Comparison of ENCODE assay signal across 27 cellular contexts in genomic region chr12:65811968-65812700, GRCh38. TPM values are rescaled to one million over a fixed set of nuclear protein-coding genes. Genes with fewer than 3 reads are reported as not detected.
A peak's percentile ranks its signal among the peaks of the same experiment; 100 is the strongest.
DNase-seq lines count a peak whose midpoint lies in the region; FAIRE-seq and TF ChIP-seq lines count a peak whose summit lies in the region.
"Had no signal": no experiment of that assay in that cellular context is flagged by ENCODE, and none has a peak within 500 bp of the region (broad histone marks: within the 10 kb centered on the region; RNA-seq: fewer than 3 reads in every experiment).

No MANE protein-coding gene starts in this region.

- H3K27ac ChIP-seq in endothelial cell of umbilical vein (ENCODE audit: insufficient read depth, low read depth, low read length) (no peak overlapping the region), caudate nucleus (ENCODE audit: low read depth, low read length) (no peak overlapping the region)
- H3K27ac ChIP-seq: body of pancreas, esophagus muscularis mucosa, parathyroid adenoma, thoracic aorta, vagina had no signal

- TF ChIP-seq POLR2A in H54 (IDR thresholded peaks at IDR 0.05; ENCODE audit: low read depth, low read length): no peak
- TF ChIP-seq POLR2A in endothelial cell of umbilical vein (IDR thresholded peaks at IDR 0.05; ENCODE audit: low read depth, low read length): no peak

- peak overlapping the region; percentile 67 for H3K27ac Mint-ChIP-seq in osteocyte (ENCODE audit: unreplicated experiment)
- H3K27ac Mint-ChIP-seq: activated CD4-positive, alpha-beta memory T cell treated with anti-CD3 and anti-CD28 coated beads, Interleukin-2, amount 10 ng/mL, durations not matched to agents 7 days and 5 days; activated naive CD8-positive, alpha-beta T cell treated with anti-CD3 and anti-CD28 coated beads, Interleukin-2, amount 10 ng/mL, durations not matched to agents 7 days and 5 days; CD4-positive, alpha-beta T cell; natural killer cell had no signal

- no peak overlapping the region for H3K9ac ChIP-seq in endothelial cell of umbilical vein (replicated peaks; ENCODE audit: extremely low read depth, insufficient read depth, low read length)
- H3K9ac ChIP-seq: parathyroid adenoma had no signal

- no TSS peak for BruUV-seq in endothelial cell of umbilical vein (replicated peaks; lab: Mats Ljungman, UMichigan)

- no peaks in the 10 kb centered on the region for H3K9me3 ChIP-seq in endothelial cell of umbilical vein (replicated peaks; ENCODE audit: control insufficient read depth, insufficient read depth, low read length)
- H3K9me3 ChIP-seq in BE2C: no peaks in the 10 kb centered on the region
- H3K9me3 ChIP-seq: body of pancreas, thoracic aorta, vagina had no signal

- no peaks in the 10 kb centered on the region for H3K9me1 ChIP-seq in endothelial cell of umbilical vein (replicated peaks; ENCODE audit: control insufficient read depth, extremely low read depth, insufficient read depth, low read length)

- H3K27me3 ChIP-seq in endothelial cell of umbilical vein (ENCODE audit: control insufficient read depth in 2 of 2, insufficient read depth in 2 of 2, low read length in 2 of 2) (no peaks in the 10 kb centered on the region), BE2C (no peaks in the 10 kb centered on the region)
- H3K27me3 ChIP-seq: body of pancreas, vagina had no signal

- dilution Hi-C loops in endothelial cell of umbilical vein (cut with MboI; ENCODE audit: extremely low pct_ligation_motif_present, low sequenced_read_pairs): no loop called here

- peaks cover 16% of the 10 kb centered on the region for H3K79me2 ChIP-seq in endothelial cell of umbilical vein (ENCODE audit: control insufficient read depth, insufficient read depth, low read length)
- H3K79me2 ChIP-seq: parathyroid adenoma had no signal

- H3K4me2 ChIP-seq in endothelial cell of umbilical vein (ENCODE audit: insufficient read depth, low read length): peak overlapping the region; percentile 4

- H3K9me3 Mint-ChIP-seq in osteocyte (ENCODE audit: unreplicated experiment): peaks cover 7% of the 10 kb centered on the region
- H3K9me3 Mint-ChIP-seq: activated CD4-positive, alpha-beta memory T cell treated with anti-CD3 and anti-CD28 coated beads, Interleukin-2, amount 10 ng/mL, durations not matched to agents 7 days and 5 days; activated naive CD8-positive, alpha-beta T cell treated with anti-CD3 and anti-CD28 coated beads, Interleukin-2, amount 10 ng/mL, durations not matched to agents 7 days and 5 days; CD4-positive, alpha-beta T cell; natural killer cell had no signal

- H3K27me3 Mint-ChIP-seq in osteocyte (ENCODE audit: unreplicated experiment): no peaks in the 10 kb centered on the region
- H3K27me3 Mint-ChIP-seq: activated CD4-positive, alpha-beta memory T cell treated with anti-CD3 and anti-CD28 coated beads, Interleukin-2, amount 10 ng/mL, durations not matched to agents 7 days and 5 days had no signal

- no peaks in the 10 kb centered on the region for H4K20me1 ChIP-seq in endothelial cell of umbilical vein (replicated peaks; ENCODE audit: control insufficient read depth, extremely low read depth, insufficient read depth, low read length)

- H3K4me3 Mint-ChIP-seq in osteocyte (ENCODE audit: unreplicated experiment): peak overlapping the region; percentile 2
- H3K4me3 Mint-ChIP-seq: activated CD4-positive, alpha-beta memory T cell treated with anti-CD3 and anti-CD28 coated beads, Interleukin-2, amount 10 ng/mL, durations not matched to agents 7 days and 5 days; activated naive CD8-positive, alpha-beta T cell treated with anti-CD3 and anti-CD28 coated beads, Interleukin-2, amount 10 ng/mL, durations not matched to agents 7 days and 5 days; CD4-positive, alpha-beta T cell; natural killer cell had no signal

- no peaks in the 10 kb centered on the region for H3K36me3 Mint-ChIP-seq in osteocyte (ENCODE audit: unreplicated experiment)
- H3K36me3 Mint-ChIP-seq: activated naive CD8-positive, alpha-beta T cell treated with anti-CD3 and anti-CD28 coated beads, Interleukin-2, amount 10 ng/mL, durations not matched to agents 7 days and 5 days; natural killer cell had no signal

- H3K36me3 ChIP-seq in endothelial cell of umbilical vein (ENCODE audit: control insufficient read depth in 2 of 2, extremely low read depth in 1 of 2, insufficient read depth in 2 of 2, low read length in 2 of 2) (no peaks in the 10 kb centered on the region), BE2C (no peaks in the 10 kb centered on the region)
- H3K36me3 ChIP-seq: esophagus muscularis mucosa, thoracic aorta, vagina had no signal

- CTCF ChIA-PET in endothelial cell of umbilical vein (lab: Charles Lee): interaction anchor here (0.7 to 1.2 kb wide), 3 partner anchors 11 to 209 kb away, joined by 3 to 4 read pairs (median 3); no protein-coding TSS in a partner anchor

- POLR2A ChIA-PET in endothelial cell of umbilical vein (lab: Charles Lee): interaction anchor here (0.9 kb wide), 1 partner anchor 12 kb away, joined by 3 read pairs; no protein-coding TSS in a partner anchor

- intact Hi-C loops in endothelial cell of umbilical vein (cut with micrococcal nuclease): no loop called here

- H2AFZ ChIP-seq in endothelial cell of umbilical vein (ENCODE audit: low read depth, low read length): no peak overlapping the region
- H2AFZ ChIP-seq: parathyroid adenoma had no signal

- no peak for DNase-seq in H54 (ENCODE audit: insufficient read length, low spot score)
- no peak for DNase-seq in RCC 7860 (ENCODE audit: low spot score)
- peak; percentile 26 for DNase-seq in endothelial cell of umbilical vein (ENCODE audit: low read depth, low spot score)
- DNase-seq in osteocyte (ENCODE audit: extremely low spot score, unreplicated experiment): no peak
- DNase-seq in activated CD4-positive, alpha-beta T cell treated with anti-CD3 and anti-CD28 coated beads for 48 hours: no peak
- no peak for DNase-seq in caudate nucleus (lab: John Stamatoyannopoulos, UW)
- DNase-seq in BE2C: no peak
- DNase-seq: activated CD4-positive, alpha-beta memory T cell treated with anti-CD3 and anti-CD28 coated beads, Interleukin-2, amount 10 ng/mL, durations not matched to agents 7 days and 5 days; activated naive CD8-positive, alpha-beta T cell treated with anti-CD3 and anti-CD28 coated beads, Interleukin-2, amount 10 ng/mL, durations not matched to agents 7 days and 5 days; body of pancreas; CD4-positive, alpha-beta T cell; effector memory CD4-positive, alpha-beta T cell; hypothalamus; left ventricle myocardium superior; natural killer cell; NCI-H1105; NCI-H2081; NCI-H446; NCI-H82; SHP77; stimulated activated naive CD4-positive, alpha-beta T cell treated with Interleukin-2 at 50 U/mL for 16 hours had no signal

- peaks cover 21% of the 10 kb centered on the region for H3K4me1 Mint-ChIP-seq in osteocyte (ENCODE audit: unreplicated experiment)
- H3K4me1 Mint-ChIP-seq: activated CD4-positive, alpha-beta memory T cell treated with anti-CD3 and anti-CD28 coated beads, Interleukin-2, amount 10 ng/mL, durations not matched to agents 7 days and 5 days had no signal

- TF ChIP-seq CTCF in endothelial cell of umbilical vein (IDR thresholded peaks at IDR 0.05; ENCODE audit: extremely low read depth in 1 of 2, insufficient read depth in 1 of 2, low read depth in 1 of 2, low read length in 2 of 2) (no peak), osteocyte (IDR thresholded peaks at IDR 0.05) (no peak), BE2C (IDR thresholded peaks at IDR 0.05; ENCODE audit: low read depth, low read length) (no peak)

- H3K4me3 ChIP-seq in endothelial cell of umbilical vein (replicated peaks in 1 of 3; ENCODE audit: insufficient read depth in 1 of 3, low read depth in 1 of 3, low read length in 3 of 3) (no peak overlapping the region), BE2C (ENCODE audit: low read depth, low read length) (no peak overlapping the region)
- H3K4me3 ChIP-seq: body of pancreas, esophagus muscularis mucosa, thoracic aorta, vagina had no signal

- H3K4me1 ChIP-seq in endothelial cell of umbilical vein (ENCODE audit: control insufficient read depth, extremely low read depth, insufficient read depth, low read length) (no peaks in the 10 kb centered on the region), BE2C (no peaks in the 10 kb centered on the region)
- H3K4me1 ChIP-seq: body of pancreas, esophagus muscularis mucosa, parathyroid adenoma, vagina had no signal

- peak; percentile 74 for FAIRE-seq in H54 (lab: Jason Lieb, UNC)
- peak; percentile 24 for FAIRE-seq in RCC 7860 (lab: Jason Lieb, UNC)
- FAIRE-seq in endothelial cell of umbilical vein (lab: Jason Lieb, UNC): no peak
- FAIRE-seq: colon, GM18507 had no signal

TF ChIP-seq in endothelial cell of umbilical vein, 7 proteins besides CTCF, POLR2A, EP300 and RAD21:
- TF ChIP-seq GATA2 (IDR thresholded peaks at IDR 0.05; ENCODE audit: insufficient read depth, insufficient read length, low read depth, low read length): no peak
- TF ChIP-seq MAX (IDR thresholded peaks at IDR 0.05; ENCODE audit: insufficient read depth, insufficient read length): no peak
- no peak for TF ChIP-seq MYC (IDR thresholded peaks at IDR 0.05; ENCODE audit: low read depth, low read length)
- no peak for TF ChIP-seq JUN (IDR thresholded peaks at IDR 0.05; ENCODE audit: borderline replicate concordance, insufficient read depth, insufficient read length, low read depth)
- no peak for TF ChIP-seq POLR2AphosphoS5 (IDR thresholded peaks at IDR 0.05; ENCODE audit: insufficient read depth, low read depth, low read length)
- TF ChIP-seq FOS (IDR thresholded peaks at IDR 0.05; ENCODE audit: borderline replicate concordance, insufficient read depth, low read length): no peak
- no peak for TF ChIP-seq EZH2 (IDR thresholded peaks at IDR 0.05; ENCODE audit: borderline replicate concordance, low read depth, low read length, severe bottlenecking)

RNA-seq across cellular contexts. Expression of gene HMGA2, which starts 12.1 kb away (rescaled TPM):
- total RNA-seq in endothelial cell of umbilical vein (85.4 and 89.0 TPM in 2 replicates), osteocyte (41.8 and 42.1 TPM in 2 replicates)
- 13.1 and 13.2 TPM in 2 replicates for polyA plus RNA-seq in endothelial cell of umbilical vein
- 15.1 and 16.6 TPM in 2 replicates for polyA plus RNA-seq in endothelial cell of umbilical vein (2011; cell fraction: cytosol; rRNA removed)
- polyA plus RNA-seq in endothelial cell of umbilical vein (2011; cell fraction: nucleus; rRNA removed): 23.5 and 41.4 TPM in 2 replicates
- 66.9 and 114 TPM in 2 replicates for polyA plus RNA-seq in endothelial cell of umbilical vein (2012)
- 17.1 and 23.8 TPM in 2 replicates for polyA minus RNA-seq in endothelial cell of umbilical vein
- 0.61 TPM for polyA minus RNA-seq in endothelial cell of umbilical vein (2011; cell fraction: cytosol; rRNA and poly(A)+ RNA removed)
- polyA minus RNA-seq in endothelial cell of umbilical vein (2011; cell fraction: nucleus; rRNA and poly(A)+ RNA removed): 85.2 and 99.1 TPM in 2 replicates
- polyA plus RNA-seq in BE2C (2012; ENCODE audit: insufficient read depth, insufficient read length, low read depth): not detected
- total RNA-seq: activated CD4-positive, alpha-beta memory T cell treated with anti-CD3 and anti-CD28 coated beads, Interleukin-2, amount 10 ng/mL, durations not matched to agents 7 days and 5 days; activated naive CD8-positive, alpha-beta T cell treated with anti-CD3 and anti-CD28 coated beads, Interleukin-2, amount 10 ng/mL, durations not matched to agents 7 days and 5 days; CD4-positive, alpha-beta T cell; left ventricle myocardium superior had no signal
